In the genomic region with DNA sequence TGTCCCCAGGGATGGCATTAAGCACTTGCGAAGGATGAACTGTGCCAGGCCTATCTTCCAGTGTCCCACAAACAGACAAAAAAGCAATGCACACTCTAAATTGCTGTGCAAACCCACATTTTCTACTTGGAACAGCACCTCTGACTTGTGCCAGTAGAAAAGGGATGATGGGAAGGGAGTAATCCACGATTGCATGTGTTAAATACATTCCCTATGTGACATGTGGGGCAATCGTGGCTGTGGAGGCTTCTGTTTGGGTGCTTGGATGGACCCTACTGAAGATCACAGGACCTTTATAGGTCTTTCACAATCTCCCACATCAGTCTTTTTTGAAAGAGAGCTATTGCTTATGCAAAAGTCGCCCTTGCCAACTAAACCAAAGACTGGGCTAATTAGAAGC, we compare ENCODE assay signal across 28 cellular contexts.
"Had no signal": no experiment of that assay in that cellular context is flagged by ENCODE, and none has a peak within 500 bp of the region (broad histone marks: within the 10 kb centered on the region; RNA-seq: fewer than 3 reads in every experiment).

No MANE protein-coding gene starts in this region.

- H3K27me3 Mint-ChIP-seq: stimulated activated memory B cell treated with anti-CD40 and anti-IgM and Interleukin-4, amounts not matched to agents 10 μg/mL and 1 μg/mL and 100 μg/mL, for 72 hours had no signal

- H3K4me1 ChIP-seq: esophagus muscularis mucosa, heart right ventricle, left lung, neural progenitor cell, prostate gland, sigmoid colon, spleen, thyroid gland, vagina had no signal

- DNase-seq: dermis blood vessel endothelial cell; effector memory CD4-positive, alpha-beta T cell; foreskin melanocyte; glutamatergic neuron; heart right ventricle; hippocampal formation; left cardiac atrium; left lung; mammary epithelial cell; mesendoderm; midbrain; naive thymus-derived CD4-positive, alpha-beta T cell; sigmoid colon; spleen; stimulated activated CD4-positive, alpha-beta T cell treated with anti-CD3 and anti-CD28 coated beads, Interleukin-4, amount 100 ng/mL, for 4 hours; stimulated activated naive CD8-positive, alpha-beta T cell treated with anti-CD3 and anti-CD28 coated beads, Interleukin-15, Interleukin-2, amounts not matched to agents 100 U/mL and 50 U/mL, for 24 hours; thyroid gland; trophoblast cell had no signal

- H3K4me3 Mint-ChIP-seq: naive thymus-derived CD4-positive, alpha-beta T cell; nephron; neural progenitor cell; stimulated activated memory B cell treated with anti-CD40 and anti-IgM and Interleukin-4, amounts not matched to agents 10 μg/mL and 1 μg/mL and 100 μg/mL, for 72 hours had no signal

- ATAC-seq: heart right ventricle; left lung; naive thymus-derived CD4-positive, alpha-beta T cell; stimulated activated memory B cell treated with anti-CD40 and anti-IgM and Interleukin-4, amounts not matched to agents 10 μg/mL and 1 μg/mL and 100 μg/mL, for 72 hours; stimulated activated naive CD8-positive, alpha-beta T cell treated with anti-CD3 and anti-CD28 coated beads, Interleukin-15, Interleukin-2, amounts not matched to agents 100 U/mL and 50 U/mL, for 24 hours had no signal

- H2AFZ ChIP-seq: neural progenitor cell had no signal

- H3K27me3 ChIP-seq: esophagus muscularis mucosa, heart right ventricle, left lung, right atrium auricular region, sigmoid colon, spleen, suprapubic skin, thyroid gland, vagina had no signal

- H3K36me3 Mint-ChIP-seq: naive thymus-derived CD4-positive, alpha-beta T cell; neural progenitor cell; stimulated activated memory B cell treated with anti-CD40 and anti-IgM and Interleukin-4, amounts not matched to agents 10 μg/mL and 1 μg/mL and 100 μg/mL, for 72 hours had no signal

- H3K27ac ChIP-seq: coronary artery, esophagus muscularis mucosa, heart right ventricle, left lung, neural progenitor cell, prostate gland, right atrium auricular region, sigmoid colon, skin epidermis, spleen, suprapubic skin, thyroid gland, vagina had no signal

- H3K36me3 ChIP-seq: esophagus muscularis mucosa, heart right ventricle, left lung, neural progenitor cell, prostate gland, right atrium auricular region, sigmoid colon, spleen, suprapubic skin, thyroid gland, vagina had no signal

- H3K9ac ChIP-seq: neural progenitor cell had no signal

- H3K9me3 Mint-ChIP-seq: nephron, neural progenitor cell had no signal

- H3K9me3 ChIP-seq: esophagus muscularis mucosa, heart right ventricle, left lung, prostate gland, right atrium auricular region, sigmoid colon, spleen, suprapubic skin, thyroid gland, vagina had no signal

- H3K4me3 ChIP-seq: coronary artery, esophagus muscularis mucosa, heart right ventricle, left lung, neural progenitor cell, prostate gland, right atrium auricular region, sigmoid colon, skin epidermis, spleen, suprapubic skin, thyroid gland, vagina had no signal

- H3K27ac Mint-ChIP-seq: naive thymus-derived CD4-positive, alpha-beta T cell; nephron; neural progenitor cell; stimulated activated memory B cell treated with anti-CD40 and anti-IgM and Interleukin-4, amounts not matched to agents 10 μg/mL and 1 μg/mL and 100 μg/mL, for 72 hours had no signal

- H3K4me1 Mint-ChIP-seq: naive thymus-derived CD4-positive, alpha-beta T cell; nephron; neural progenitor cell; stimulated activated memory B cell treated with anti-CD40 and anti-IgM and Interleukin-4, amounts not matched to agents 10 μg/mL and 1 μg/mL and 100 μg/mL, for 72 hours had no signal

- H3K4me2 ChIP-seq: neural progenitor cell had no signal
